Comparison of ENCODE assay signal across 10 cellular contexts in genomic region chr7:66627151-66627681, GRCh38. TPM values are rescaled to one million over a fixed set of nuclear protein-coding genes. Genes with fewer than 3 reads are reported as not detected.
A peak's percentile ranks its signal among the peaks of the same experiment; 100 is the strongest.
DNase-seq lines count a peak whose midpoint lies in the region; FAIRE-seq and TF ChIP-seq lines count a peak whose summit lies in the region.
"Had no signal": no experiment of that assay in that cellular context is flagged by ENCODE, and none has a peak within 500 bp of the region (broad histone marks: within the 10 kb centered on the region; RNA-seq: fewer than 3 reads in every experiment).

No MANE protein-coding gene starts in this region.

- no peak for TF ChIP-seq CTCF in H1 (IDR thresholded peaks at IDR 0.05; ENCODE audit: control extremely low read depth in 1 of 3, insufficient read depth in 1 of 3, low read depth in 1 of 3, low read length in 3 of 3)
- no peak for TF ChIP-seq CTCF in sigmoid colon (IDR thresholded peaks at IDR 0.05)

- TF ChIP-seq POLR2A in H1 (IDR thresholded peaks at IDR 0.05; ENCODE audit: control extremely low read depth in 1 of 2, low read depth in 2 of 2, low read length in 2 of 2) (no peak), sigmoid colon (IDR thresholded peaks at IDR 0.05) (peak; percentile 17 to 25)

- H3K23me2 ChIP-seq in H1 (ENCODE audit: low read depth, low read length): peaks cover 7% of the 10 kb centered on the region; the same call in 1 of the 2 replicates

- 0 out of 2 replicates have a peak overlapping the region, but pooled peaks have one; percentile 66 for H2BK15ac ChIP-seq in H1 (ENCODE audit: low read length)

- H3K4me1 ChIP-seq in NT2/D1 (ENCODE audit: insufficient read depth, insufficient read length) (peaks cover 7% of the 10 kb centered on the region), H1 (replicated peaks in 1 of 4; ENCODE audit: control insufficient read depth in 3 of 4, insufficient read depth in 4 of 4, low read length in 3 of 4) (no peaks in the 10 kb centered on the region), sigmoid colon (peaks cover 0 to 48% (median 36%) of the 10 kb centered on the region in 4 donors)

- H4K20me1 ChIP-seq in H1 (replicated peaks in 1 of 2; ENCODE audit: control insufficient read depth in 1 of 2, insufficient read depth in 2 of 2, low read length in 2 of 2): peaks cover 0 to 3% of the 10 kb centered on the region in 2 experiments

- H2BK12ac ChIP-seq in H1 (ENCODE audit: low read depth, low read length): peak overlapping the region; percentile 53; the same call in 1 of the 2 replicates

- peaks cover 11% of the 10 kb centered on the region for H3K36me3 ChIP-seq in NT2/D1 (ENCODE audit: insufficient read depth, insufficient read length, low read length)
- no peaks in the 10 kb centered on the region; a peak in 1 of 8 replicates for H3K36me3 ChIP-seq in H1 (ENCODE audit: control insufficient read depth in 2 of 4, insufficient read depth in 4 of 4, low read length in 3 of 4)
- H3K36me3 ChIP-seq in sigmoid colon: no peaks in the 10 kb centered on the region

- no peak overlapping the region for H3K14ac ChIP-seq in H1 (ENCODE audit: insufficient read length)

- H3K9ac ChIP-seq in NT2/D1 (ENCODE audit: insufficient read length, low read depth) (peak overlapping the region; percentile 24), H1 (replicated peaks in 1 of 4; ENCODE audit: extremely low read depth in 1 of 4, low read depth in 3 of 4, low read length in 3 of 4) (no peak overlapping the region)

- no peak overlapping the region for H2BK20ac ChIP-seq in H1 (ENCODE audit: low read length)

- H3K4me2 ChIP-seq in H1 (ENCODE audit: insufficient read depth in 1 of 2, low read depth in 2 of 2, low read length in 2 of 2): peak overlapping the region in 1 of 2 experiments; percentile 69; a peak in 1 of 4 replicates

- TF ChIP-seq EP300 in H1 (IDR thresholded peaks at IDR 0.05; ENCODE audit: borderline replicate concordance in 1 of 2, low read depth in 2 of 2, low read length in 2 of 2) (no peak), sigmoid colon (IDR thresholded peaks at IDR 0.05) (peak; percentile 99 to 100 (median 99))

- H2BK120ac ChIP-seq in H1 (replicated peaks; ENCODE audit: low read depth, low read length): no peak overlapping the region

- H3K56ac ChIP-seq in H1 (replicated peaks; ENCODE audit: insufficient read length, low read depth, low read length): no peak overlapping the region

- H2AFZ ChIP-seq in H1 (ENCODE audit: low read length): no peak overlapping the region

- CTCF ChIA-PET in H1 (lab: Charles Lee; ENCODE audit: partially characterized antibody): interaction anchor here (1.1 kb wide), 2 partner anchors 14 to 101 kb away, joined by 3 to 4 read pairs; no protein-coding TSS in a partner anchor

- no peak for TF ChIP-seq RAD21 in H1 (IDR thresholded peaks at IDR 0.05 in 1 of 2, conservative IDR thresholded peaks at IDR 0.05 in 1 of 2; ENCODE audit: low read depth in 2 of 2, low read length in 2 of 2)

- FAIRE-seq in H1 (lab: Jason Lieb, UNC): no peak
- FAIRE-seq: A204.1, islet of Langerhans had no signal

- H3K9me3 ChIP-seq in NT2/D1 (ENCODE audit: insufficient read depth, low read length): no peaks in the 10 kb centered on the region
- H3K9me3 ChIP-seq in H1 (ENCODE audit: insufficient read depth in 2 of 2, low read depth in 1 of 2, low read length in 1 of 2): no peaks in the 10 kb centered on the region
- no peaks in the 10 kb centered on the region for H3K9me3 ChIP-seq in sigmoid colon

- no peak overlapping the region for H3K18ac ChIP-seq in H1 (ENCODE audit: extremely low read depth, low read length)

- H3K4me3 ChIP-seq in NT2/D1 (ENCODE audit: insufficient read length, low read depth) (no peak overlapping the region), H1 (ENCODE audit: extremely low read depth in 1 of 4, insufficient read depth in 2 of 4, low read depth in 3 of 4, low read length in 4 of 4) (no peak overlapping the region), sigmoid colon (peak overlapping the region in 3 of 4 donors; percentile 65 to 90 (median 78))

- intact Hi-C loops in sigmoid colon (cut with DNase I): loop anchor here (1.0 to 5.0 kb wide), 2 partner anchors 10 to 875 kb away; no protein-coding TSS in a partner anchor

- DNase-seq in DMS53 (lab: John Stamatoyannopoulos, UW): peak; percentile 45
- no peak for DNase-seq in DMS53 treated with DMSO at 0.1 percent for 48 hours (lab: John Stamatoyannopoulos, UW; ENCODE audit: unreplicated experiment)
- no peak for DNase-seq in NT2/D1 (ENCODE audit: low read depth, low spot score)
- DNase-seq in H1 (ENCODE audit: low read depth in 1 of 2, low spot score in 2 of 2): no peak
- DNase-seq in sigmoid colon: peak; percentile 91
- no peak for DNase-seq in NCI-H2081 (lab: John Stamatoyannopoulos, UW)
- DNase-seq in dedifferentiated amniotic fluid mesenchymal stem cell (ENCODE audit: extremely low spot score): no peak
- DNase-seq in NCI-H2171 (lab: John Stamatoyannopoulos, UW): no peak

- H3K27me3 ChIP-seq in NT2/D1 (ENCODE audit: insufficient read depth, insufficient read length): no peaks in the 10 kb centered on the region
- no peaks in the 10 kb centered on the region for H3K27me3 ChIP-seq in H1 (replicated peaks in 1 of 4; ENCODE audit: control insufficient read depth in 3 of 4, extremely low read depth in 1 of 4, insufficient read depth in 3 of 4, low read length in 3 of 4)
- H3K27me3 ChIP-seq in sigmoid colon: no peaks in the 10 kb centered on the region

- H3K23ac ChIP-seq in H1 (ENCODE audit: insufficient read length): no peak overlapping the region

- H3K79me2 ChIP-seq in H1 (ENCODE audit: control insufficient read depth in 1 of 2, insufficient read depth in 2 of 2, low read length in 2 of 2): peaks cover 0 to 9% of the 10 kb centered on the region in 2 experiments; a peak in 1 of 4 replicates

- 88% methylated on average over 10 of the region's 10 CpGs; no CpG with 5 or more reads in 1 of the 2 experiments for WGBS in H1 (ENCODE audit: extremely low coverage in 1 of 2, insufficient coverage in 1 of 2, insufficient read length in 1 of 2, insufficient replicate concordance in 2 of 2, low coverage in 1 of 2, low lambda C conversion rate in 2 of 2, missing lambda C conversion rate in 1 of 2), 2 experiments
- 39 to 41% methylated on average over 10 of the region's 10 CpGs for WGBS in sigmoid colon, 2 donors

- H4K91ac ChIP-seq in H1 (replicated peaks; ENCODE audit: insufficient read length, low read length): no peak overlapping the region

- H2AK5ac ChIP-seq in H1 (ENCODE audit: low read depth, low read length): no peak overlapping the region

- 0 out of 2 replicates have a peak overlapping the region, but pooled peaks have one; percentile 89 for H2BK5ac ChIP-seq in H1 (ENCODE audit: low read depth, low read length)

- H3K4ac ChIP-seq in H1 (replicated peaks; ENCODE audit: insufficient read length, low read depth, low read length): no peak overlapping the region

- no peak overlapping the region for H4K8ac ChIP-seq in H1 (ENCODE audit: extremely low read depth, insufficient read depth, low read length)

- H4K5ac ChIP-seq in H1 (ENCODE audit: insufficient read length, low read depth, low read length): no peak overlapping the region

- POLR2A ChIA-PET in H1 (lab: Charles Lee; ENCODE audit: partially characterized antibody): interaction anchor here (0.9 to 2.5 kb wide), 3 partner anchors 8 to 68 kb away, joined by 3 to 25 read pairs (median 15); no protein-coding TSS in a partner anchor

- peaks cover 6% of the 10 kb centered on the region; the same call in 1 of the 2 replicates for H3K79me1 ChIP-seq in H1 (ENCODE audit: low read depth, low read length)

- no peak overlapping the region for H3K27ac ChIP-seq in H1 (ENCODE audit: low read depth, low read length)
- peak overlapping the region; percentile 95 to 97 (median 96) for H3K27ac ChIP-seq in sigmoid colon

TF ChIP-seq in H1, 55 proteins besides CTCF, POLR2A, EP300 and RAD21 (continues in another document):
- TF ChIP-seq BACH1 (IDR thresholded peaks at IDR 0.05; ENCODE audit: low read length) (no peak), SIX5 (IDR thresholded peaks at IDR 0.05; ENCODE audit: low read depth, low read length) (no peak), SP4 (IDR thresholded peaks at IDR 0.05; ENCODE audit: low read length) (no peak), JUN (IDR thresholded peaks at IDR 0.05; ENCODE audit: low read depth, low read length) (no peak), ATF2 (IDR thresholded peaks at IDR 0.05; ENCODE audit: low read length) (no peak), BRCA1 (IDR thresholded peaks at IDR 0.05; ENCODE audit: low read depth, low read length) (no peak), TBP (IDR thresholded peaks at IDR 0.05; ENCODE audit: low read depth, low read length) (no peak), SP2 (IDR thresholded peaks at IDR 0.05; ENCODE audit: low read length) (no peak), CHD1 (IDR thresholded peaks at IDR 0.05; ENCODE audit: low read depth, low read length) (no peak)
- TF ChIP-seq, protein P1, sequence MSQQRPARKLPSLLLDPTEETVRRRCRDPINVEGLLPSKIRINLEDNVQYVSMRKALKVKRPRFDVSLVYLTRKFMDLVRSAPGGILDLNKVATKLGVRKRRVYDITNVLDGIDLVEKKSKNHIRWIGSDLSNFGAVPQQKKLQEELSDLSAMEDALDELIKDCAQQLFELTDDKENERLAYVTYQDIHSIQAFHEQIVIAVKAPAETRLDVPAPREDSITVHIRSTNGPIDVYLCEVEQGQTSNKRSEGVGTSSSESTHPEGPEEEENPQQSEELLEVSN (IDR thresholded peaks at IDR 0.05): no peak

RNA-seq across cellular contexts. Expression of gene KCTD7, which starts 1.5 kb away (rescaled TPM):
- total RNA-seq in H1 (2021; fragmentation: NEBNext Ultra II Directional; extraction: Animal tissue kit (Norgen Biotek cat#: 25700)): 7.7 and 8.6 TPM in 2 replicates
- 11.9 and 20.9 TPM in 2 replicates for polyA plus RNA-seq in H1 (2011; rRNA removed)
- 15.6 TPM for polyA plus RNA-seq in H1 (2011; cell fraction: cytosol; rRNA removed)
- polyA plus RNA-seq in H1 (2011; cell fraction: nucleus; rRNA removed): 27.3 TPM
- polyA plus RNA-seq in H1 (2012, experiment 1 of 2): 5.4 to 7.5 TPM (median 6.9 TPM) in 4 replicates
- polyA plus RNA-seq in H1 (2012, experiment 2 of 2): 4.1 TPM
- 6.6 TPM for polyA plus RNA-seq in H1 (2013, experiment 1 of 2)
- 6.0 TPM for polyA plus RNA-seq in H1 (2013, experiment 2 of 2)
- 12.0 and 16.0 TPM in 2 replicates for polyA minus RNA-seq in H1 (2011; rRNA and poly(A)+ RNA removed)
- 7.9 TPM for polyA minus RNA-seq in H1 (2011; cell fraction: cytosol; rRNA and poly(A)+ RNA removed)
- 9.1 TPM for polyA minus RNA-seq in H1 (2011; cell fraction: nucleus; rRNA and poly(A)+ RNA removed)
- total RNA-seq in sigmoid colon: 10 to 100 TPM; 15.3 to 23.3 (median 19.6) TPM
- 1 to 10 TPM; 3.2 to 7.3 (median 3.6) TPM for polyA plus RNA-seq in sigmoid colon

Comparison
In these comparisons a context has a peak if more than half of its experiments do, and no peak if none do; other contexts are left out.
1. DNase-seq: peak in DMS53 (single experiment) and sigmoid colon (single experiment); none in DMS53 treated with DMSO at 0.1 percent for 48 hours (single experiment), NT2/D1 (single experiment), H1 (0 of 2), NCI-H2081 (0 of 2), dedifferentiated amniotic fluid mesenchymal stem cell (single experiment) and NCI-H2171 (single experiment).
2. H3K4me3 ChIP-seq: peak in sigmoid colon (3 of 4); none in NT2/D1 (single experiment) and H1 (0 of 4).
3. POLR2A ChIP-seq: peak in sigmoid colon (2 of 2); none in H1 (0 of 2).